In genomic region chr12:18468521-18469075, GRCh38 we compare ENCODE assay signal across 1 cellular context.
TF ChIP-seq lines count a peak whose summit lies in the region.

No MANE protein-coding gene starts in this region.

TF ChIP-seq in GM12878, 131 proteins besides CTCF, POLR2A, EP300 and RAD21 (continued from another document):
- no peak for TF ChIP-seq BCLAF1 (IDR thresholded peaks at IDR 0.05)
- no peak for TF ChIP-seq NFXL1 (IDR thresholded peaks at IDR 0.05; ENCODE audit: borderline replicate concordance)
- no peak for TF ChIP-seq YBX1 (IDR thresholded peaks at IDR 0.05)
- no peak for TF ChIP-seq NRF1 (conservative IDR thresholded peaks at IDR 0.05; ENCODE audit: low read depth, low read length)
- TF ChIP-seq SMARCA5 (IDR thresholded peaks at IDR 0.05) = no peak
- no peak for TF ChIP-seq SMAD1 (IDR thresholded peaks at IDR 0.05; ENCODE audit: low read depth, partially characterized antibody)
- no peak for TF ChIP-seq SIX5 (IDR thresholded peaks at IDR 0.05; ENCODE audit: low read depth, low read length, severe bottlenecking)
- no peak for TF ChIP-seq BMI1 (IDR thresholded peaks at IDR 0.05; ENCODE audit: borderline replicate concordance)
- TF ChIP-seq POU2F2 (IDR thresholded peaks at IDR 0.05; ENCODE audit: borderline replicate concordance, low read depth, low read length) = no peak
- no peak for TF ChIP-seq MEF2B (IDR thresholded peaks at IDR 0.05; ENCODE audit: partially characterized antibody, poor library complexity, severe bottlenecking)
- TF ChIP-seq NBN (IDR thresholded peaks at IDR 0.05) = no peak
- TF ChIP-seq CUX1 (IDR thresholded peaks at IDR 0.05; ENCODE audit: insufficient replicate concordance, low read depth, low read length) = no peak
- no peak for TF ChIP-seq EED (IDR thresholded peaks at IDR 0.05; ENCODE audit: low read depth)
- no peak for TF ChIP-seq STAT3 (IDR thresholded peaks at IDR 0.05; ENCODE audit: low read depth, low read length)
- TF ChIP-seq NFYA (IDR thresholded peaks at IDR 0.05; ENCODE audit: borderline replicate concordance, low read depth, low read length) = no peak
- TF ChIP-seq ATF7 (IDR thresholded peaks at IDR 0.05; ENCODE audit: low read depth) = no peak
- no peak for TF ChIP-seq ESRRA (IDR thresholded peaks at IDR 0.05; ENCODE audit: low read length)
